9 cellular contexts compared by ENCODE assay signal in genomic region chr13:36131215-36131930, GRCh38. TPM values are rescaled to one million over a fixed set of nuclear protein-coding genes. Genes with fewer than 3 reads are reported as not detected.
DNase-seq lines count a peak whose midpoint lies in the region; ATAC-seq and TF ChIP-seq lines count a peak whose summit lies in the region.
"Had no signal": no experiment of that assay in that cellular context is flagged by ENCODE, and none has a peak within 500 bp of the region (broad histone marks: within the 10 kb centered on the region; RNA-seq: fewer than 3 reads in every experiment).

Gene DCLK1 (minus strand): TSS chr13:36131382.

- DNase-seq in NCI-H1436 (lab: John Stamatoyannopoulos, UW), result peak; percentile 9
- no peak for DNase-seq in NCI-H1436 treated with DMSO at 0.1 percent for 48 hours (lab: John Stamatoyannopoulos, UW)
- DNase-seq in astrocyte of the spinal cord (ENCODE audit: low read depth, low spot score), result peak; percentile 66
- no peak for DNase-seq in activated CD4-positive, CD25-positive, alpha-beta regulatory T cell treated with anti-CD3 and anti-CD28 coated beads, Interleukin-2, amount 50 U/mL, for 72 hours
- DNase-seq in activated CD8-positive, alpha-beta memory T cell treated with anti-CD3 and anti-CD28 coated beads, Interleukin-2, amount 10 ng/mL, durations not matched to agents 7 days and 5 days, result no peak

- H3K36me3 Mint-ChIP-seq in activated CD8-positive, alpha-beta memory T cell treated with anti-CD3 and anti-CD28 coated beads, Interleukin-2, amount 10 ng/mL, durations not matched to agents 7 days and 5 days, result no peaks in the 10 kb centered on the region

- no peaks in the 10 kb centered on the region for H3K9me3 ChIP-seq in skeletal muscle tissue (ENCODE audit: control insufficient read depth in 3 of 3, low read length in 3 of 3)

- ATAC-seq in GM19455 (IDR thresholded peaks at IDR 0.05; ENCODE audit: unreplicated experiment), result no peak
- ATAC-seq in activated CD8-positive, alpha-beta memory T cell treated with anti-CD3 and anti-CD28 coated beads, Interleukin-2, amount 10 ng/mL, durations not matched to agents 7 days and 5 days, result no peak

- H3K27ac Mint-ChIP-seq in activated CD8-positive, alpha-beta memory T cell treated with anti-CD3 and anti-CD28 coated beads, Interleukin-2, amount 10 ng/mL, durations not matched to agents 7 days and 5 days, result no peak within 1 kb of the TSS
- H3K27ac Mint-ChIP-seq: B cell had no signal

- H3K27me3 Mint-ChIP-seq in activated CD8-positive, alpha-beta memory T cell treated with anti-CD3 and anti-CD28 coated beads, Interleukin-2, amount 10 ng/mL, durations not matched to agents 7 days and 5 days, result peaks cover 27% of the 10 kb centered on the region

- no peak for TF ChIP-seq CTCF in astrocyte of the spinal cord (IDR thresholded peaks at IDR 0.05; ENCODE audit: low read depth, low read length)

- no peak within 1 kb of the TSS for H3K4me3 Mint-ChIP-seq in activated CD8-positive, alpha-beta memory T cell treated with anti-CD3 and anti-CD28 coated beads, Interleukin-2, amount 10 ng/mL, durations not matched to agents 7 days and 5 days
- H3K4me3 Mint-ChIP-seq: B cell had no signal

- in situ Hi-C loops in astrocyte of the spinal cord (cut with HindIII; ENCODE audit: low sequenced_read_pairs), result no loop called here

- peak within 1 kb of the TSS; percentile 48 for H3K27ac ChIP-seq in skeletal muscle tissue (ENCODE audit: low read depth, low read length)

- CTCF ChIA-PET in activated CD8-positive, alpha-beta memory T cell treated with anti-CD3 and anti-CD28 coated beads, Interleukin-2, amount 10 ng/mL, durations not matched to agents 7 days and 5 days (lab: Charles Lee), result no interaction called here

- H3K27me3 ChIP-seq in skeletal muscle tissue (ENCODE audit: control insufficient read depth in 3 of 3, insufficient read depth in 3 of 3, low read length in 3 of 3), result peaks cover 0 to 20% (median 7%) of the 10 kb centered on the region in 3 donors

- H3K4me1 ChIP-seq in skeletal muscle tissue (ENCODE audit: control insufficient read depth in 3 of 3, insufficient read depth in 3 of 3, low read length in 3 of 3), result peaks cover 5 to 14% (median 7%) of the 10 kb centered on the region in 3 donors

- H3K9me3 Mint-ChIP-seq in activated CD8-positive, alpha-beta memory T cell treated with anti-CD3 and anti-CD28 coated beads, Interleukin-2, amount 10 ng/mL, durations not matched to agents 7 days and 5 days (ENCODE audit: low read depth), result peaks cover 4% of the 10 kb centered on the region

- peak within 1 kb of the TSS; percentile 3 to 47 (median 15) for H3K9ac ChIP-seq in skeletal muscle tissue (ENCODE audit: low read depth in 1 of 3, low read length in 3 of 3)

- H3K4me1 Mint-ChIP-seq in activated CD8-positive, alpha-beta memory T cell treated with anti-CD3 and anti-CD28 coated beads, Interleukin-2, amount 10 ng/mL, durations not matched to agents 7 days and 5 days, result no peaks in the 10 kb centered on the region
- H3K4me1 Mint-ChIP-seq: B cell had no signal

- H3K36me3 ChIP-seq in skeletal muscle tissue (ENCODE audit: control insufficient read depth in 3 of 3, insufficient read depth in 3 of 3, low read length in 3 of 3), result no peaks in the 10 kb centered on the region

- H3K4me3 ChIP-seq in astrocyte of the spinal cord (ENCODE audit: low read depth, low read length) (peak within 1 kb of the TSS; percentile 57), iPS-11a (ENCODE audit: low read depth, low read length) (peak within 1 kb of the TSS; percentile 71), skeletal muscle tissue (ENCODE audit: low read length in 3 of 3) (peak within 1 kb of the TSS; percentile 57 to 71 (median 68))

RNA-seq across cellular contexts. Expression of gene DCLK1, which starts in this region (rescaled TPM):
- total RNA-seq in skeletal muscle tissue, result 92.9 TPM
- not detected for total RNA-seq in activated CD8-positive, alpha-beta memory T cell treated with anti-CD3 and anti-CD28 coated beads, Interleukin-2, amount 10 ng/mL, durations not matched to agents 7 days and 5 days
- total RNA-seq: B cell had no signal

Comparison
In these comparisons a context has a peak if more than half of its experiments do, and no peak if none do; other contexts are left out.
1. RNA of gene DCLK1 (total RNA-seq): 92.9 TPM in skeletal muscle tissue (single experiment); not detected in activated CD8-positive, alpha-beta memory T cell treated with anti-CD3 and anti-CD28 coated beads, Interleukin-2, amount 10 ng/mL, durations not matched to agents 7 days and 5 days; every median in the first group is over 10 times any median in the second.
2. DNase-seq: peak in NCI-H1436 (single experiment) and astrocyte of the spinal cord (single experiment); none in NCI-H1436 treated with DMSO at 0.1 percent for 48 hours (single experiment), activated CD4-positive, CD25-positive, alpha-beta regulatory T cell treated with anti-CD3 and anti-CD28 coated beads, Interleukin-2, amount 50 U/mL, for 72 hours (single experiment) and activated CD8-positive, alpha-beta memory T cell treated with anti-CD3 and anti-CD28 coated beads, Interleukin-2, amount 10 ng/mL, durations not matched to agents 7 days and 5 days (single experiment).
3. Peak in every context shown above with its lines, with median percentiles within 50 percentile points of each other: H3K4me3 ChIP-seq.